In the genomic region with DNA sequence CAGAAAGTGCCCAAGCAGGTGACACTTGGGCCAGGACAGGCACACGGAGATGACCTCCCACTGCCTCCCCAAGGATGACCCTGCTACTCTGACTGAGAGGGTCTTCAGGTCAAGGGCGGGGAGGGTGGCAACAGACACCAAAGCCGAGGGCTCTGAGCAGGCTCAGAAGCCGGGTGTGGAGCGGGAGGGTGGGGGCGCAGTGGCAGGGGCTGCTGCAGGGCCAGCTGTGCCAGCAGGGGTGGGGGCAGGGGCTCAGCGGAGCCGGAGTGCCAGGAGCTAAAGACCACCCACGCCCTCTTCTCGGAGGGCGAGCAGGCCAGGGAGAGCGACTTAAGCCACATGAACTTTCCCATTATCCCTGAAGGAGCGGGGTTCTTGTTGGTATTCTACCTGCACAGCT, we compare ENCODE assay signal across 15 cellular contexts.
A peak's percentile ranks its signal among the peaks of the same experiment; 100 is the strongest.
DNase-seq lines count a peak whose midpoint lies in the region; ATAC-seq lines count a peak whose summit lies in the region.
"Had no signal": no experiment of that assay in that cellular context is flagged by ENCODE, and none has a peak within 500 bp of the region (broad histone marks: within the 10 kb centered on the region; RNA-seq: fewer than 3 reads in every experiment).

No MANE protein-coding gene starts in this region.

- H3K27ac ChIP-seq in neuronal stem cell (replicated peaks; ENCODE audit: low read length) = no peak overlapping the region
- H3K27ac ChIP-seq: HL-60 had no signal

- H2BK120ac ChIP-seq in neuronal stem cell (ENCODE audit: low read depth, low read length) = no peak overlapping the region

- H3K4me3 Mint-ChIP-seq in dendritic cell treated with granulocyte-macrophage colony-stimulating factor and Interleukin-4, amounts not matched to agents 40 ng/mL and 50 ng/mL, for 4 days = no peak overlapping the region

- no peaks in the 10 kb centered on the region for H3K9me3 Mint-ChIP-seq in dendritic cell treated with granulocyte-macrophage colony-stimulating factor and Interleukin-4, amounts not matched to agents 40 ng/mL and 50 ng/mL, for 4 days
- H3K9me3 Mint-ChIP-seq: CD4-positive, alpha-beta memory T cell had no signal

- H3K9me3 ChIP-seq in neuronal stem cell (replicated peaks in 1 of 2; ENCODE audit: control insufficient read depth in 2 of 2, insufficient read depth in 1 of 2, low read depth in 1 of 2, low read length in 2 of 2) = peaks cover 0 to 2% of the 10 kb centered on the region in 2 donors

- H2BK12ac ChIP-seq in neuronal stem cell (ENCODE audit: low read length) = peak overlapping the region; percentile 63

- no CpG with 5 or more reads among the region's 13 CpGs for WGBS in neuronal stem cell (ENCODE audit: extremely low coverage in 2 of 2, insufficient read length in 2 of 2, insufficient replicate concordance in 1 of 2), 2 donors

- no peaks in the 10 kb centered on the region for H3K36me3 Mint-ChIP-seq in dendritic cell treated with granulocyte-macrophage colony-stimulating factor and Interleukin-4, amounts not matched to agents 40 ng/mL and 50 ng/mL, for 4 days (ENCODE audit: low read depth)
- H3K36me3 Mint-ChIP-seq: CD4-positive, alpha-beta memory T cell had no signal

- no peak overlapping the region for H4K8ac ChIP-seq in neuronal stem cell (ENCODE audit: low read depth, low read length)

- H3K79me1 ChIP-seq in neuronal stem cell (ENCODE audit: low read depth, low read length) = peaks cover 1% of the 10 kb centered on the region

- no peak overlapping the region for H3K9ac ChIP-seq in neuronal stem cell (ENCODE audit: low read depth, low read length, poor library complexity)

- peak overlapping the region; percentile 78 for H3K27ac Mint-ChIP-seq in dendritic cell treated with granulocyte-macrophage colony-stimulating factor and Interleukin-4, amounts not matched to agents 40 ng/mL and 50 ng/mL, for 4 days
- H3K27ac Mint-ChIP-seq: CD4-positive, alpha-beta memory T cell had no signal

- H3K4me3 ChIP-seq in neuronal stem cell (ENCODE audit: low read length in 2 of 2) = peak overlapping the region in 1 of 2 donors; percentile 19
- H3K4me3 ChIP-seq: K562 had no signal

- H3K27me3 Mint-ChIP-seq in dendritic cell treated with granulocyte-macrophage colony-stimulating factor and Interleukin-4, amounts not matched to agents 40 ng/mL and 50 ng/mL, for 4 days = peaks cover 31% of the 10 kb centered on the region

- no peak for ATAC-seq in GM18909 (IDR thresholded peaks at IDR 0.05; ENCODE audit: poor library complexity, unreplicated experiment)

- peak overlapping the region; percentile 90 for H2AK5ac ChIP-seq in neuronal stem cell (ENCODE audit: low read depth, low read length)

- peak overlapping the region; percentile 26 for H3K23ac ChIP-seq in neuronal stem cell (ENCODE audit: low read depth, low read length, poor library complexity)

- intact Hi-C loops in dendritic cell treated with granulocyte-macrophage colony-stimulating factor and Interleukin-4, amounts not matched to agents 40 ng/mL and 50 ng/mL, for 4 days (cut with micrococcal nuclease) = no loop called here

- H3K4me1 Mint-ChIP-seq in dendritic cell treated with granulocyte-macrophage colony-stimulating factor and Interleukin-4, amounts not matched to agents 40 ng/mL and 50 ng/mL, for 4 days (ENCODE audit: low read depth) = peaks cover 56% of the 10 kb centered on the region

- H3K27me3 ChIP-seq in neuronal stem cell (ENCODE audit: control insufficient read depth in 3 of 3, insufficient read depth in 3 of 3, low read depth in 1 of 3, low read length in 3 of 3) = peaks cover 0 to 4% (median 0%) of the 10 kb centered on the region in 3 experiments

- no peak overlapping the region for H3K14ac ChIP-seq in neuronal stem cell (ENCODE audit: low read length)

- H2AFZ ChIP-seq in neuronal stem cell (ENCODE audit: low read length) = no peak overlapping the region

- peaks cover 1 to 8% of the 10 kb centered on the region in 2 donors for H3K4me1 ChIP-seq in neuronal stem cell (ENCODE audit: control insufficient read depth in 2 of 2, insufficient read depth in 1 of 2, low read depth in 1 of 2, low read length in 2 of 2)

- H3K18ac ChIP-seq in neuronal stem cell (ENCODE audit: low read length) = peak overlapping the region; percentile 65

- DNase-seq in activated effector memory CD4-positive, alpha-beta T cell treated with anti-CD3 and anti-CD28 coated beads, Interleukin-2, amount 50 U/mL, for 16 hours = peak; percentile 41
- DNase-seq in activated effector memory CD4-positive, alpha-beta T cell treated with Interleukin-2 at 50 U/mL for 16 hours = no peak
- no peak for DNase-seq in neuronal stem cell (ENCODE audit: low spot score)
- no peak for DNase-seq in middle frontal gyrus (ENCODE audit: extremely low spot score, low spot score)
- no peak for DNase-seq in DMS53 treated with DMSO at 0.1 percent for 48 hours (lab: John Stamatoyannopoulos, UW; ENCODE audit: unreplicated experiment)
- DNase-seq: 8988T; AML-193; C1 segment of cervical spinal cord; CD4-positive, alpha-beta memory T cell; DMS79 treated with DMSO at 0.1 percent for 48 hours; EL had no signal

- no peak overlapping the region for H3K4me2 ChIP-seq in neuronal stem cell (ENCODE audit: insufficient read depth, low read length, poor library complexity, severe bottlenecking)

- H3K36me3 ChIP-seq in neuronal stem cell (replicated peaks in 1 of 2; ENCODE audit: control insufficient read depth in 2 of 2, insufficient read depth in 2 of 2, low read length in 2 of 2) = no peaks in the 10 kb centered on the region

- H3K4ac ChIP-seq in neuronal stem cell (ENCODE audit: low read length) = no peak overlapping the region

- H2BK5ac ChIP-seq in neuronal stem cell (ENCODE audit: low read length) = peak overlapping the region; percentile 10

- peak overlapping the region; percentile 69 for H2BK15ac ChIP-seq in neuronal stem cell (ENCODE audit: low read length)

- no peak overlapping the region for H4K91ac ChIP-seq in neuronal stem cell (ENCODE audit: low read depth, low read length, poor library complexity)
